Comparison of ENCODE assay signal across 18 cellular contexts in genomic region chr3:124627501-124627908, GRCh38.
A peak's percentile ranks its signal among the peaks of the same experiment; 100 is the strongest.
DNase-seq lines count a peak whose midpoint lies in the region; ATAC-seq, FAIRE-seq and TF ChIP-seq lines count a peak whose summit lies in the region.
"Had no signal": no experiment of that assay in that cellular context is flagged by ENCODE, and none has a peak within 500 bp of the region (broad histone marks: within the 10 kb centered on the region; RNA-seq: fewer than 3 reads in every experiment).

No MANE protein-coding gene starts in this region.

- POLR2A ChIA-PET in PC-9 (lab: Charles Lee; ENCODE audit: unreplicated experiment): interaction anchor here (0.6 to 0.7 kb wide), 2 partner anchors 11 to 74 kb away, joined by 4 to 7 read pairs; no protein-coding TSS in a partner anchor

- H3K4me3 Mint-ChIP-seq in Calu3 (ENCODE audit: low read depth, unreplicated experiment): no peak overlapping the region
- H3K4me3 Mint-ChIP-seq: B cell; central memory CD8-positive, alpha-beta T cell; T-helper 2 cell treated with Interferon-gamma antibody and Interleukin-4, amounts not matched to agents 5 μg/mL and 100 μg/mL, for 36 hours had no signal

- no peak overlapping the region for H2AFZ ChIP-seq in PC-9

- peaks cover 17% of the 10 kb centered on the region for H3K4me1 Mint-ChIP-seq in Calu3 (ENCODE audit: low read depth, unreplicated experiment)
- H3K4me1 Mint-ChIP-seq: B cell; central memory CD8-positive, alpha-beta T cell had no signal

- no peak for FAIRE-seq in pancreas (lab: Jason Lieb, UNC)
- FAIRE-seq: endometrium, keratinocyte had no signal

- intact Hi-C loops in Calu3 (cut with micrococcal nuclease; ENCODE audit: unreplicated experiment) (no loop called here), PC-9 (cut with micrococcal nuclease; ENCODE audit: unreplicated experiment) (loop anchor here (1.0 to 2.0 kb wide), 2 partner anchors 27 to 35 kb away; no protein-coding TSS in a partner anchor), pancreas (cut with DNase I) (no loop called here)

- H3K4me3 ChIP-seq in PC-9 (no peak overlapping the region), pancreas (no peak overlapping the region)
- no peak overlapping the region for H3K4me3 ChIP-seq in effector memory CD4-positive, alpha-beta T cell (ENCODE audit: insufficient read depth, low read depth, low read length, poor library complexity, severe bottlenecking)

- H3F3A ChIP-seq in PC-9 (ENCODE audit: insufficient read depth, low read depth): peaks cover 7% of the 10 kb centered on the region; the same call in 1 of the 2 replicates

- DNase-seq in Calu3 (peak; percentile 21), PC-9 (peak; percentile 39 to 58), fibroblast of peridontal ligament (ENCODE audit: extremely low read depth) (peak; percentile 15), pancreas (no peak), HK-2 (ENCODE audit: unreplicated experiment) (no peak), NCI-H187 (lab: John Stamatoyannopoulos, UW) (no peak)
- DNase-seq in effector memory CD4-positive, alpha-beta T cell: no peak
- DNase-seq: activated CD4-positive, alpha-beta T cell treated with anti-CD3 and anti-CD28 coated beads for 4 hours; activated naive CD4-positive, alpha-beta T cell treated with anti-CD3 and anti-CD28 coated beads, Interleukin-2, amount 50 U/mL, for 16 hours; DMS53; NCI-H446; SHP77 had no signal

- TF ChIP-seq CTCF in Calu3 (IDR thresholded peaks at IDR 0.05; ENCODE audit: unreplicated experiment): no peak
- no peak for TF ChIP-seq CTCF in PC-9 (conservative IDR thresholded peaks at IDR 0.05)
- TF ChIP-seq CTCF in pancreas (IDR thresholded peaks at IDR 0.05): no peak

- no peaks in the 10 kb centered on the region for H3K9me2 ChIP-seq in PC-9 (ENCODE audit: insufficient read depth)

- H3K36me3 ChIP-seq in PC-9 (ENCODE audit: low read depth) (no peaks in the 10 kb centered on the region), pancreas (no peaks in the 10 kb centered on the region)
- H3K36me3 ChIP-seq in effector memory CD4-positive, alpha-beta T cell (ENCODE audit: control insufficient read depth, insufficient read depth, low read length): no peaks in the 10 kb centered on the region

- no peaks in the 10 kb centered on the region for H3K79me2 ChIP-seq in PC-9 (ENCODE audit: low read depth)

- no peaks in the 10 kb centered on the region for H3K27me3 Mint-ChIP-seq in Calu3 (ENCODE audit: unreplicated experiment)
- H3K27me3 Mint-ChIP-seq: B cell had no signal

- peaks cover 10% of the 10 kb centered on the region for H3K4me1 ChIP-seq in PC-9 (replicated peaks; ENCODE audit: insufficient read depth)
- H3K4me1 ChIP-seq in pancreas: peaks cover 3 to 43% (median 7%) of the 10 kb centered on the region in 3 donors
- H3K4me1 ChIP-seq in effector memory CD4-positive, alpha-beta T cell (ENCODE audit: control insufficient read depth, insufficient read depth, low read length, poor library complexity, severe bottlenecking): no peaks in the 10 kb centered on the region

- peak in 3 of 4 donors; percentile 55 to 74 (median 55) for ATAC-seq in pancreas
- no peak for ATAC-seq in HG02588 (IDR thresholded peaks at IDR 0.05; ENCODE audit: unreplicated experiment)

- H3K27ac Mint-ChIP-seq in Calu3 (ENCODE audit: unreplicated experiment): no peak overlapping the region
- H3K27ac Mint-ChIP-seq: B cell; T-helper 2 cell treated with Interferon-gamma antibody and Interleukin-4, amounts not matched to agents 5 μg/mL and 100 μg/mL, for 36 hours had no signal

- H3K9me3 Mint-ChIP-seq in Calu3 (ENCODE audit: low read depth, unreplicated experiment): no peaks in the 10 kb centered on the region
- H3K9me3 Mint-ChIP-seq: central memory CD8-positive, alpha-beta T cell; T-helper 2 cell treated with Interferon-gamma antibody and Interleukin-4, amounts not matched to agents 5 μg/mL and 100 μg/mL, for 36 hours had no signal

- no peaks in the 10 kb centered on the region for H3K27me3 ChIP-seq in PC-9 (ENCODE audit: insufficient read depth, low read depth)
- H3K27me3 ChIP-seq in pancreas: no peaks in the 10 kb centered on the region
- no peaks in the 10 kb centered on the region for H3K27me3 ChIP-seq in effector memory CD4-positive, alpha-beta T cell (replicated peaks; ENCODE audit: control insufficient read depth, insufficient read depth, low read length, poor library complexity, severe bottlenecking)

- WGBS in pancreas, 2 donors: 34 to 40% methylated on average over 6 of the region's 6 CpGs

- no peaks in the 10 kb centered on the region for H3K36me3 Mint-ChIP-seq in Calu3 (ENCODE audit: insufficient read depth, unreplicated experiment)

- H3K4me2 ChIP-seq in PC-9: no peak overlapping the region; the same call in 1 of the 2 replicates

- H4K20me1 ChIP-seq in PC-9 (ENCODE audit: insufficient read depth): no peaks in the 10 kb centered on the region

- no peaks in the 10 kb centered on the region for H3K9me3 ChIP-seq in PC-9 (ENCODE audit: insufficient read depth, low read depth)
- H3K9me3 ChIP-seq in pancreas: no peaks in the 10 kb centered on the region
- no peaks in the 10 kb centered on the region for H3K9me3 ChIP-seq in effector memory CD4-positive, alpha-beta T cell (ENCODE audit: control insufficient read depth, low read length)

- BruUV-seq in Calu3 (replicated peaks; lab: Mats Ljungman, UMichigan) (no TSS peak), PC-9 (replicated peaks; lab: Mats Ljungman, UMichigan) (no TSS peak)

- no peak overlapping the region for H3K27ac ChIP-seq in PC-9
- peak overlapping the region in 1 of 4 donors; percentile 51 for H3K27ac ChIP-seq in pancreas
- H3K27ac ChIP-seq in effector memory CD4-positive, alpha-beta T cell (ENCODE audit: insufficient read depth, low read length, poor library complexity, severe bottlenecking): no peak overlapping the region

- CTCF ChIA-PET in Calu3 (lab: Charles Lee): interaction anchor here (0.9 to 1.7 kb wide), 3 partner anchors 9 to 75 kb away, joined by 3 to 6 read pairs (median 4); no protein-coding TSS in a partner anchor
- CTCF ChIA-PET in PC-9 (lab: Charles Lee): interaction anchor here (0.5 to 1.1 kb wide), 3 partner anchors 23 to 603 kb away, joined by 3 to 5 read pairs (median 4); no protein-coding TSS in a partner anchor

Comparison
In these comparisons a context has a peak if more than half of its experiments do, and no peak if none do; other contexts are left out.
1. DNase-seq: peak in Calu3 (single experiment), PC-9 (2 of 2) and fibroblast of peridontal ligament (single experiment); none in pancreas (0 of 6), effector memory CD4-positive, alpha-beta T cell (0 of 3), HK-2 (single experiment) and NCI-H187 (0 of 2).